Comparison of ENCODE assay signal across 12 cellular contexts in genomic region chr17:43917016-43917347, GRCh38. TPM values are rescaled to one million over a fixed set of nuclear protein-coding genes. Genes with fewer than 3 reads are reported as not detected.
A peak's percentile ranks its signal among the peaks of the same experiment; 100 is the strongest.
DNase-seq lines count a peak whose midpoint lies in the region; ATAC-seq, FAIRE-seq and TF ChIP-seq lines count a peak whose summit lies in the region.
"Had no signal": no experiment of that assay in that cellular context is flagged by ENCODE, and none has a peak within 500 bp of the region (broad histone marks: within the 10 kb centered on the region; RNA-seq: fewer than 3 reads in every experiment).

No MANE protein-coding gene starts in this region.

- H3K18ac ChIP-seq in neuronal stem cell (ENCODE audit: low read length): peak overlapping the region; percentile 81

- peaks cover 10% of the 10 kb centered on the region for H3K4me1 ChIP-seq in CD8-positive, alpha-beta T cell (ENCODE audit: insufficient read depth, low read length)
- H3K4me1 ChIP-seq in GM23338 (ENCODE audit: insufficient read depth) (peaks cover 7% of the 10 kb centered on the region; the same call in 1 of the 2 replicates), neuronal stem cell (ENCODE audit: control insufficient read depth in 2 of 2, insufficient read depth in 1 of 2, low read depth in 1 of 2, low read length in 2 of 2) (peaks cover 0 to 2% of the 10 kb centered on the region in 2 donors)
- H3K4me1 ChIP-seq: SJCRH30 had no signal

- H3F3A ChIP-seq in GM23338 (replicated peaks; ENCODE audit: low read depth): no peaks in the 10 kb centered on the region

- DNase-seq in CD8-positive, alpha-beta T cell: no peak
- DNase-seq in GM23338 (ENCODE audit: low spot score) (no peak), bronchial epithelial cell (ENCODE audit: low read depth) (no peak), neuronal stem cell (ENCODE audit: low spot score) (no peak), SW480 (ENCODE audit: low spot score) (no peak), superior temporal gyrus (ENCODE audit: extremely low spot score) (no peak), nucleus accumbens (lab: John Stamatoyannopoulos, UW) (no peak)
- DNase-seq: NCI-H510A, SJCRH30 had no signal

- H2AFZ ChIP-seq in GM23338 (peak overlapping the region; percentile 98), neuronal stem cell (ENCODE audit: low read length) (no peak overlapping the region)

- H3K4me3 ChIP-seq in CD8-positive, alpha-beta T cell (ENCODE audit: low read depth, low read length): peak overlapping the region; percentile 34
- H3K4me3 ChIP-seq in GM23338 (peak overlapping the region; percentile 58), bronchial epithelial cell (ENCODE audit: low read depth, low read length) (no peak overlapping the region), neuronal stem cell (ENCODE audit: low read length in 2 of 2) (no peak overlapping the region)
- H3K4me3 ChIP-seq: SJCRH30 had no signal

- intact Hi-C loops in CD8-positive, alpha-beta T cell (cut with DNase I, micrococcal nuclease): loop anchor here in 1 of 2 experiments (1.0 to 2.0 kb wide), 3 partner anchors 9 to 78 kb away; no protein-coding TSS in a partner anchor

- H3K9me2 ChIP-seq in GM23338 (ENCODE audit: insufficient read depth): no peaks in the 10 kb centered on the region

- H3K27me3 Mint-ChIP-seq in CD8-positive, alpha-beta T cell (ENCODE audit: low read depth): no peaks in the 10 kb centered on the region
- peaks cover 29% of the 10 kb centered on the region for H3K27me3 Mint-ChIP-seq in GM23338 (ENCODE audit: insufficient read depth, low read depth, poor library complexity)

- no peaks in the 10 kb centered on the region for H3K36me3 Mint-ChIP-seq in CD8-positive, alpha-beta T cell
- peaks cover 6% of the 10 kb centered on the region; the same call in 1 of the 3 replicates for H3K36me3 Mint-ChIP-seq in GM23338 (ENCODE audit: low read depth)

- H3K9me3 Mint-ChIP-seq in CD8-positive, alpha-beta T cell: no peaks in the 10 kb centered on the region
- peaks cover 6% of the 10 kb centered on the region; the same call in 2 of the 3 replicates for H3K9me3 Mint-ChIP-seq in GM23338

- H3K27ac Mint-ChIP-seq in CD8-positive, alpha-beta T cell: no peak overlapping the region
- no peak overlapping the region for H3K27ac Mint-ChIP-seq in GM23338

- no peaks in the 10 kb centered on the region for H3K79me2 ChIP-seq in GM23338 (replicated peaks; ENCODE audit: insufficient read depth)

- peak; percentile 28 for FAIRE-seq in bronchial epithelial cell (lab: Jason Lieb, UNC)
- FAIRE-seq: islet of Langerhans had no signal

- no peak overlapping the region for H3K14ac ChIP-seq in neuronal stem cell (ENCODE audit: low read length)

- no peak for TF ChIP-seq CTCF in CD8-positive, alpha-beta T cell (IDR thresholded peaks at IDR 0.05)
- TF ChIP-seq CTCF in GM23338 (conservative IDR thresholded peaks at IDR 0.05; ENCODE audit: low read depth in 2 of 2) (no peak), bronchial epithelial cell (IDR thresholded peaks at IDR 0.05; ENCODE audit: insufficient read depth, low read length, severe bottlenecking) (no peak)

- no peak for ATAC-seq in CD8-positive, alpha-beta T cell
- ATAC-seq in GM23338: peak; percentile 53

- H3K27me3 ChIP-seq in CD8-positive, alpha-beta T cell (ENCODE audit: insufficient read depth, low read length): no peaks in the 10 kb centered on the region
- H3K27me3 ChIP-seq in GM23338 (ENCODE audit: insufficient read depth) (peaks cover 26% of the 10 kb centered on the region), bronchial epithelial cell (ENCODE audit: control insufficient read depth, insufficient read depth, low read length) (peaks cover 2% of the 10 kb centered on the region), neuronal stem cell (ENCODE audit: control insufficient read depth in 3 of 3, insufficient read depth in 3 of 3, low read depth in 1 of 3, low read length in 3 of 3) (peaks cover 0 to 75% (median 11%) of the 10 kb centered on the region in 3 experiments)
- H3K27me3 ChIP-seq: testis had no signal

- no peaks in the 10 kb centered on the region for H3K9me3 ChIP-seq in CD8-positive, alpha-beta T cell (ENCODE audit: low read length)
- H3K9me3 ChIP-seq in neuronal stem cell (replicated peaks in 1 of 2; ENCODE audit: control insufficient read depth in 2 of 2, insufficient read depth in 1 of 2, low read depth in 1 of 2, low read length in 2 of 2): no peaks in the 10 kb centered on the region
- H3K9me3 ChIP-seq: SJCRH30, testis had no signal

- no peak overlapping the region for H3K27ac ChIP-seq in CD8-positive, alpha-beta T cell (ENCODE audit: low read depth, low read length)
- H3K27ac ChIP-seq in GM23338 (ENCODE audit: low read depth) (no peak overlapping the region), neuronal stem cell (replicated peaks; ENCODE audit: low read length) (no peak overlapping the region)
- H3K27ac ChIP-seq: epithelial cell of prostate, SJCRH30 had no signal

- H4K20me1 ChIP-seq in GM23338 (replicated peaks; ENCODE audit: insufficient read depth): no peaks in the 10 kb centered on the region

- CTCF ChIA-PET in CD8-positive, alpha-beta T cell (lab: Charles Lee): interaction anchor here (1.0 to 12.6 kb wide), 4 partner anchors 8 to 124 kb away, joined by 3 to 92 read pairs (median 12); partner anchors contain the start of gene MPP2

- H3K9ac ChIP-seq in neuronal stem cell (ENCODE audit: low read depth, low read length, poor library complexity): no peak overlapping the region

- peak overlapping the region; percentile 82 for H3K4me3 Mint-ChIP-seq in CD8-positive, alpha-beta T cell
- H3K4me3 Mint-ChIP-seq in GM23338: peak overlapping the region; percentile 23

- no peak overlapping the region for H2BK5ac ChIP-seq in neuronal stem cell (ENCODE audit: low read length)

- H2BK120ac ChIP-seq in neuronal stem cell (ENCODE audit: low read depth, low read length): no peak overlapping the region

- no peak overlapping the region for H4K91ac ChIP-seq in neuronal stem cell (ENCODE audit: low read depth, low read length, poor library complexity)

- H4K8ac ChIP-seq in neuronal stem cell (ENCODE audit: low read depth, low read length): no peak overlapping the region

- H3K4me1 Mint-ChIP-seq in CD8-positive, alpha-beta T cell (ENCODE audit: low read depth): peaks cover 10% of the 10 kb centered on the region
- H3K4me1 Mint-ChIP-seq in GM23338: peaks cover 20% of the 10 kb centered on the region

- H3K23ac ChIP-seq in neuronal stem cell (ENCODE audit: low read depth, low read length, poor library complexity): no peak overlapping the region

- no peak overlapping the region for H3K4ac ChIP-seq in neuronal stem cell (ENCODE audit: low read length)

- POLR2A ChIA-PET in CD8-positive, alpha-beta T cell (lab: Charles Lee): no interaction called here

- no peak overlapping the region for H2AK5ac ChIP-seq in neuronal stem cell (ENCODE audit: low read depth, low read length)

- peak overlapping the region; percentile 84 for H2BK15ac ChIP-seq in neuronal stem cell (ENCODE audit: low read length)

- no CpG with 5 or more reads among the region's 8 CpGs for WGBS in neuronal stem cell (ENCODE audit: extremely low coverage in 2 of 2, insufficient read length in 2 of 2, insufficient replicate concordance in 1 of 2), 2 donors

- H3K79me1 ChIP-seq in neuronal stem cell (ENCODE audit: low read depth, low read length): peaks cover 2% of the 10 kb centered on the region

- H3K4me2 ChIP-seq in GM23338 (peak overlapping the region; percentile 80), neuronal stem cell (ENCODE audit: insufficient read depth, low read length, poor library complexity, severe bottlenecking) (no peak overlapping the region)

- H3K36me3 ChIP-seq in CD8-positive, alpha-beta T cell (ENCODE audit: insufficient read depth, low read length): no peaks in the 10 kb centered on the region
- no peaks in the 10 kb centered on the region for H3K36me3 ChIP-seq in GM23338 (ENCODE audit: insufficient read depth)
- no peaks in the 10 kb centered on the region for H3K36me3 ChIP-seq in bronchial epithelial cell (ENCODE audit: control insufficient read depth, insufficient read depth, low read length)
- no peaks in the 10 kb centered on the region for H3K36me3 ChIP-seq in neuronal stem cell (replicated peaks in 1 of 2; ENCODE audit: control insufficient read depth in 2 of 2, insufficient read depth in 2 of 2, low read length in 2 of 2)
- H3K36me3 ChIP-seq: SJCRH30 had no signal

- H2BK12ac ChIP-seq in neuronal stem cell (ENCODE audit: low read length): no peak overlapping the region

TF ChIP-seq in GM23338, 12 proteins besides CTCF, POLR2A, EP300 and RAD21 (continues in another document):
- TF ChIP-seq STAT1 (IDR thresholded peaks at IDR 0.05; ENCODE audit: unreplicated experiment) (no peak), ETS1 (IDR thresholded peaks at IDR 0.05) (no peak), ZNF331 (CRISPR knock-in tag; IDR thresholded peaks at IDR 0.05; ENCODE audit: low read depth) (no peak), POLR2AphosphoS5 (IDR thresholded peaks at IDR 0.05; ENCODE audit: low read depth) (no peak), EZH2phosphoT487 (IDR thresholded peaks at IDR 0.05; ENCODE audit: unreplicated experiment) (no peak), NANOG (IDR thresholded peaks at IDR 0.05; ENCODE audit: borderline replicate concordance) (no peak)

RNA-seq across cellular contexts. Expression of gene MPP2, which starts 9.6 kb away (rescaled TPM):
- 10 to 100 TPM in 1 of 2 experiments, 1 to 10 TPM in 1; 9.6 to 11.8 TPM for total RNA-seq in CD8-positive, alpha-beta T cell
- total RNA-seq in GM23338 (2014; rRNA removed; shearing (Covaris generic)): 20.7 and 21.0 TPM in 2 replicates
- polyA plus RNA-seq in GM23338 (2016; fragmentation: Nextera tagmentation; extraction: Ambion mirVana): 7.2 and 7.8 TPM in 2 replicates
- total RNA-seq in bronchial epithelial cell: 0.13 and 0.26 TPM in 2 replicates
- polyA plus RNA-seq in neuronal stem cell (2013, experiment 1 of 2): 13.6 TPM
- 14.1 TPM for polyA plus RNA-seq in neuronal stem cell (2013, experiment 2 of 2)

RNA-seq across cellular contexts. Expression of gene PPY, which starts 25.3 kb away (rescaled TPM):
- not detected for total RNA-seq in CD8-positive, alpha-beta T cell
- total RNA-seq in GM23338 (2014; rRNA removed; shearing (Covaris generic)): not detected in 2 replicates
- polyA plus RNA-seq in GM23338 (2016; fragmentation: Nextera tagmentation; extraction: Ambion mirVana): 0.94 TPM in 1 of 2 replicates, not detected in the other
- not detected in 2 replicates for total RNA-seq in bronchial epithelial cell
- not detected for polyA plus RNA-seq in neuronal stem cell (2013, experiment 1 of 2)
- polyA plus RNA-seq in neuronal stem cell (2013, experiment 2 of 2): not detected
- total RNA-seq: SJCRH30, testis had no signal

RNA-seq across cellular contexts. Expression of gene PYY, which starts 36.8 kb away (rescaled TPM):
- not detected for total RNA-seq in CD8-positive, alpha-beta T cell
- total RNA-seq in GM23338 (2014; rRNA removed; shearing (Covaris generic)): 0.56 TPM in 1 of 2 replicates, not detected in the other
- polyA plus RNA-seq in GM23338 (2016; fragmentation: Nextera tagmentation; extraction: Ambion mirVana): 6.6 and 8.5 TPM in 2 replicates
- total RNA-seq in bronchial epithelial cell: 0.26 and 0.79 TPM in 2 replicates
- 0.70 TPM for polyA plus RNA-seq in neuronal stem cell (2013, experiment 1 of 2)
- 0.65 TPM for polyA plus RNA-seq in neuronal stem cell (2013, experiment 2 of 2)
- total RNA-seq: SJCRH30 had no signal

Comparison
In these comparisons a context has a peak if more than half of its experiments do, and no peak if none do; other contexts are left out.
1. H3K4me3 ChIP-seq: peak in CD8-positive, alpha-beta T cell (single experiment) and GM23338 (single experiment); none in bronchial epithelial cell (single experiment) and neuronal stem cell (0 of 2).